In genomic region chr10:50473756-50474155, GRCh38 we compare ENCODE assay signal across 28 cellular contexts.
"Had no signal": no experiment of that assay in that cellular context is flagged by ENCODE, and none has a peak within 500 bp of the region (broad histone marks: within the 10 kb centered on the region; RNA-seq: fewer than 3 reads in every experiment).

No MANE protein-coding gene starts in this region.

- H3K36me3 ChIP-seq: colonic mucosa, gastrocnemius medialis, lower lobe of right lung, upper lobe of left lung had no signal

- H3K9me3 ChIP-seq: colonic mucosa, gastrocnemius medialis, lower lobe of right lung, psoas muscle, testis, tibial nerve, upper lobe of left lung had no signal

- H3K4me3 ChIP-seq: colonic mucosa, gastrocnemius medialis, lower lobe of right lung, psoas muscle, skin epidermis, spleen, testis, tibial nerve, upper lobe of left lung had no signal

- H3K4me1 ChIP-seq: testis had no signal

- FAIRE-seq: endometrium, keratinocyte, urothelium cell line had no signal

- H3K27me3 ChIP-seq: colonic mucosa, gastrocnemius medialis, spleen, testis, tibial nerve, upper lobe of left lung had no signal

- H3K27ac ChIP-seq: colonic mucosa, epithelial cell of prostate, gastrocnemius medialis, lower lobe of right lung, psoas muscle, skin epidermis, spleen, testis, tibial nerve, upper lobe of left lung had no signal

- DNase-seq: colonic mucosa; dermis blood vessel endothelial cell; effector memory CD8-positive, alpha-beta T cell; foreskin fibroblast; gastrocnemius medialis; head of caudate nucleus; left ventricle myocardium superior; lower lobe of right lung; naive thymus-derived CD8-positive, alpha-beta T cell; nephron progenitor cell; nucleus accumbens; posterior cingulate gyrus; psoas muscle; right cardiac atrium; spleen; stimulated activated CD4-positive, alpha-beta T cell treated with anti-CD3 and anti-CD28 coated beads, Interleukin-4, amount 100 ng/mL, for 4 hours; stimulated activated naive CD8-positive, alpha-beta T cell treated with anti-CD3 and anti-CD28 coated beads, Interleukin-15, Interleukin-2, amounts not matched to agents 100 U/mL and 50 U/mL, for 24 hours; substantia nigra; testis; upper lobe of left lung had no signal

- ATAC-seq: effector memory CD8-positive, alpha-beta T cell; esophagus mucosa; gastrocnemius medialis; left ventricle myocardium superior; lower lobe of right lung; naive thymus-derived CD8-positive, alpha-beta T cell; right cardiac atrium; stimulated activated memory B cell treated with anti-CD40 and anti-IgM and Interleukin-4, amounts not matched to agents 10 μg/mL and 1 μg/mL and 100 μg/mL, for 72 hours; stimulated activated naive CD8-positive, alpha-beta T cell treated with anti-CD3 and anti-CD28 coated beads, Interleukin-15, Interleukin-2, amounts not matched to agents 100 U/mL and 50 U/mL, for 24 hours had no signal
